In genomic region chr12:79191391-79191790, GRCh38 we compare ENCODE assay signal across 16 cellular contexts.
"Had no signal": no experiment of that assay in that cellular context is flagged by ENCODE, and none has a peak within 500 bp of the region (broad histone marks: within the 10 kb centered on the region; RNA-seq: fewer than 3 reads in every experiment).

No MANE protein-coding gene starts in this region.

- H3K4me1 Mint-ChIP-seq: activated naive CD4-positive, alpha-beta T cell treated with anti-CD3 and anti-CD28 coated beads, Interleukin-2, amount 10 ng/mL, durations not matched to agents 7 days and 5 days; endodermal cell; immature natural killer cell had no signal

- H3K27me3 Mint-ChIP-seq: activated naive CD4-positive, alpha-beta T cell treated with anti-CD3 and anti-CD28 coated beads, Interleukin-2, amount 10 ng/mL, durations not matched to agents 7 days and 5 days had no signal

- ATAC-seq: gastrocnemius medialis, heart left ventricle, sciatic nerve had no signal

- H3K36me3 Mint-ChIP-seq: activated naive CD4-positive, alpha-beta T cell treated with anti-CD3 and anti-CD28 coated beads, Interleukin-2, amount 10 ng/mL, durations not matched to agents 7 days and 5 days; immature natural killer cell had no signal

- H3K4me3 Mint-ChIP-seq: activated naive CD4-positive, alpha-beta T cell treated with anti-CD3 and anti-CD28 coated beads, Interleukin-2, amount 10 ng/mL, durations not matched to agents 7 days and 5 days; endodermal cell; immature natural killer cell; neural crest cell had no signal

- H3K9me3 Mint-ChIP-seq: activated naive CD4-positive, alpha-beta T cell treated with anti-CD3 and anti-CD28 coated beads, Interleukin-2, amount 10 ng/mL, durations not matched to agents 7 days and 5 days; endodermal cell; neural crest cell had no signal

- DNase-seq: activated CD4-positive, alpha-beta T cell treated with anti-CD3 and anti-CD28 coated beads for 1 hour; activated CD4-positive, alpha-beta T cell treated with anti-CD3 and anti-CD28 coated beads, Interleukin-2, amount 50 U/mL, for 4 hours; activated naive CD4-positive, alpha-beta T cell treated with anti-CD3 and anti-CD28 coated beads, Interleukin-2, amount 10 ng/mL, durations not matched to agents 7 days and 5 days; endodermal cell; erythroblast; gastrocnemius medialis; heart left ventricle; immature natural killer cell; ovary; stomach; T1000; testis; upper lobe of left lung had no signal

- H3K27ac Mint-ChIP-seq: activated naive CD4-positive, alpha-beta T cell treated with anti-CD3 and anti-CD28 coated beads, Interleukin-2, amount 10 ng/mL, durations not matched to agents 7 days and 5 days; activated T-helper 2 cell treated with anti-CD3 and anti-CD28 coated beads, Interferon-gamma antibody, Interleukin-2, Interleukin-4, amounts not matched to agents 10 μg/mL and 5 μg/mL and 100 μg/mL, durations not matched to agents 14 hours and 24 hours and 36 hours; endodermal cell; immature natural killer cell had no signal
